ENCODE assay signal across 11 cellular contexts in genomic region chr18:79934311-79935097, GRCh38. TPM values are rescaled to one million over a fixed set of nuclear protein-coding genes. Genes with fewer than 3 reads are reported as not detected.
DNase-seq lines count a peak whose midpoint lies in the region; ATAC-seq, FAIRE-seq and TF ChIP-seq lines count a peak whose summit lies in the region.
"Had no signal": no experiment of that assay in that cellular context is flagged by ENCODE, and none has a peak within 500 bp of the region (broad histone marks: within the 10 kb centered on the region; RNA-seq: fewer than 3 reads in every experiment).

No MANE protein-coding gene starts in this region.

- ATAC-seq in Panc1: peak; percentile 79

- no peaks in the 10 kb centered on the region for H3K9me2 ChIP-seq in GM23248 (ENCODE audit: insufficient read depth)

- no peak overlapping the region for H2AFZ ChIP-seq in trophoblast cell (ENCODE audit: insufficient read depth, low read length, poor library complexity)
- H2AFZ ChIP-seq in GM23248: no peak overlapping the region

- H4K8ac ChIP-seq in trophoblast cell (ENCODE audit: low read depth, low read length): no peak overlapping the region

- H3K9ac ChIP-seq in trophoblast cell (ENCODE audit: low read length): no peak overlapping the region
- no peak overlapping the region for H3K9ac ChIP-seq in GM23248

- no peak overlapping the region for H2BK120ac ChIP-seq in trophoblast cell (ENCODE audit: insufficient read depth, low read length, poor library complexity)

- H3K4me1 ChIP-seq in Panc1 (ENCODE audit: control insufficient read depth, insufficient read depth, low read length) (0 out of 2 replicates have a peak, but pooled peaks cover 3% of the 10 kb centered on the region), trophoblast cell (ENCODE audit: control insufficient read depth in 1 of 2, insufficient read depth in 2 of 2, low read length in 2 of 2) (peaks cover 0 to 4% of the 10 kb centered on the region in 2 experiments), GM23248 (ENCODE audit: insufficient read depth) (peaks cover 3% of the 10 kb centered on the region; the same call in 1 of the 2 replicates)
- H3K4me1 ChIP-seq: ascending aorta had no signal

- no peak overlapping the region for H4K12ac ChIP-seq in trophoblast cell (ENCODE audit: low read depth, low read length)

- BruUV-seq in Panc1 (replicated peaks; lab: Mats Ljungman, UMichigan): no TSS peak

- in situ Hi-C loops in Panc1 (cut with HindIII; ENCODE audit: low pct_unique_long_range_greater_than_20kb, low sequenced_read_pairs): no loop called here
- in situ Hi-C loops in GM23248 (cut with MboI): no loop called here

- H3K27ac Mint-ChIP-seq in glutamatergic neuron (ENCODE audit: unreplicated experiment): peak overlapping the region; percentile 78

- WGBS in trophoblast cell (ENCODE audit: extremely low coverage, insufficient coverage, insufficient read length): no CpG with 5 or more reads among the region's 8 CpGs
- WGBS in GM23248 (ENCODE audit: low coverage in 1 of 2, low lambda C conversion rate in 2 of 2, missing lambda C conversion rate in 2 of 2), 2 experiments: 98% methylated on average over 8 of the region's 8 CpGs

- H3K9me3 ChIP-seq in Panc1 (ENCODE audit: control insufficient read depth, insufficient read depth, low read depth, low read length): peaks cover 45% of the 10 kb centered on the region
- H3K9me3 ChIP-seq in trophoblast cell (ENCODE audit: insufficient read depth, low read depth, low read length): peaks cover 2% of the 10 kb centered on the region
- H3K9me3 ChIP-seq in GM23248 (ENCODE audit: low read depth): peaks cover 10% of the 10 kb centered on the region

- CTCF ChIA-PET in Panc1 (lab: Charles Lee): no interaction called here

- H4K91ac ChIP-seq in trophoblast cell (ENCODE audit: low read depth, low read length): no peak overlapping the region

- H3K18ac ChIP-seq in trophoblast cell (ENCODE audit: low read length): no peak overlapping the region

- no peaks in the 10 kb centered on the region for H3K27me3 ChIP-seq in Panc1 (ENCODE audit: control insufficient read depth, insufficient read depth, low read length)
- no peaks in the 10 kb centered on the region for H3K27me3 ChIP-seq in trophoblast cell (ENCODE audit: insufficient read depth, low read length)
- no peaks in the 10 kb centered on the region for H3K27me3 ChIP-seq in GM23248 (replicated peaks; ENCODE audit: insufficient read depth)
- H3K27me3 ChIP-seq: ascending aorta, esophagus muscularis mucosa had no signal

- H3F3A ChIP-seq in GM23248 (ENCODE audit: insufficient read depth): peaks cover 16% of the 10 kb centered on the region; the same call in 1 of the 2 replicates

- H3K4me1 Mint-ChIP-seq in glutamatergic neuron (ENCODE audit: low read depth, unreplicated experiment): peaks cover 15% of the 10 kb centered on the region

- H3K36me3 Mint-ChIP-seq in glutamatergic neuron (ENCODE audit: unreplicated experiment): peaks cover 46% of the 10 kb centered on the region

- H3K4me3 Mint-ChIP-seq in glutamatergic neuron (ENCODE audit: unreplicated experiment): peak overlapping the region; percentile 37

- peaks cover 13% of the 10 kb centered on the region for H3K27me3 Mint-ChIP-seq in glutamatergic neuron (ENCODE audit: unreplicated experiment)

- no peak overlapping the region for H3K23ac ChIP-seq in trophoblast cell (ENCODE audit: low read length)

- H2AK5ac ChIP-seq in trophoblast cell (ENCODE audit: low read length): no peak overlapping the region

- no peak overlapping the region for H2BK5ac ChIP-seq in trophoblast cell (ENCODE audit: low read depth, low read length, poor library complexity)

- H3K36me3 ChIP-seq in Panc1 (ENCODE audit: control insufficient read depth, insufficient read depth, low read length) (no peaks in the 10 kb centered on the region), trophoblast cell (ENCODE audit: control insufficient read depth in 1 of 2, insufficient read depth in 2 of 2, low read length in 2 of 2) (peaks cover 2 to 4% of the 10 kb centered on the region in 2 experiments), GM23248 (ENCODE audit: low read depth) (peaks cover 30% of the 10 kb centered on the region)

- peaks cover 4% of the 10 kb centered on the region for H4K20me1 ChIP-seq in GM23248 (ENCODE audit: insufficient read depth)

- peaks cover 25% of the 10 kb centered on the region for H3K9me3 Mint-ChIP-seq in glutamatergic neuron (ENCODE audit: unreplicated experiment)

- no peaks in the 10 kb centered on the region for H3K79me2 ChIP-seq in trophoblast cell (ENCODE audit: control insufficient read depth, insufficient read depth, low read length, poor library complexity)
- H3K79me2 ChIP-seq in GM23248 (ENCODE audit: insufficient read depth): peaks cover 99% of the 10 kb centered on the region

- no peak overlapping the region for H3K4ac ChIP-seq in trophoblast cell (ENCODE audit: low read depth, low read length)

- intact Hi-C loops in Panc1 (cut with micrococcal nuclease; ENCODE audit: unreplicated experiment): no loop called here

- H3K4me2 ChIP-seq in trophoblast cell (ENCODE audit: low read length) (no peak overlapping the region), GM23248 (ENCODE audit: unreplicated experiment) (no peak overlapping the region)

- POLR2A ChIA-PET in Panc1 (lab: Charles Lee): no interaction called here

- H3K14ac ChIP-seq in trophoblast cell (ENCODE audit: low read length): no peak overlapping the region

- DNase-seq in ELF-1 (ENCODE audit: low read depth, low spot score): peak; percentile 90
- no peak for DNase-seq in Panc1 (ENCODE audit: low read depth, low spot score)
- DNase-seq in glutamatergic neuron: no peak
- DNase-seq in trophoblast cell: no peak
- DNase-seq in frontal cortex (ENCODE audit: low spot score in 2 of 2): no peak
- no peak for DNase-seq in globus pallidus (ENCODE audit: low spot score)
- DNase-seq in activated T-cell treated with anti-CD3 and anti-CD28 coated beads, Interleukin-2, amount 50 U/mL, for 1 hour: no peak
- no peak for DNase-seq in GM23248
- DNase-seq: SW 1271 had no signal

- TF ChIP-seq CTCF in Panc1 (IDR thresholded peaks at IDR 0.05) (no peak), glutamatergic neuron (IDR thresholded peaks at IDR 0.05; ENCODE audit: partially characterized antibody, unreplicated experiment) (peak; percentile 1)

- no peaks in the 10 kb centered on the region for H3K79me1 ChIP-seq in trophoblast cell (ENCODE audit: low read length)

- FAIRE-seq in frontal cortex (lab: Jason Lieb, UNC): no peak

- H3K4me3 ChIP-seq in Panc1 (ENCODE audit: low read depth in 2 of 2, low read length in 2 of 2) (no peak overlapping the region), trophoblast cell (ENCODE audit: low read depth, low read length) (peak overlapping the region; percentile 53), GM23248 (no peak overlapping the region)
- H3K4me3 ChIP-seq: ascending aorta, esophagus muscularis mucosa had no signal

- H3K27ac ChIP-seq in Panc1 (ENCODE audit: low read length) (no peak overlapping the region), trophoblast cell (ENCODE audit: low read depth, low read length) (no peak overlapping the region), GM23248 (no peak overlapping the region)
- H3K27ac ChIP-seq: ascending aorta, esophagus muscularis mucosa had no signal

- no peak overlapping the region for H2BK12ac ChIP-seq in trophoblast cell (ENCODE audit: low read length)

RNA-seq across cellular contexts. Expression of gene SLC66A2, which starts 16.9 kb away (rescaled TPM):
- total RNA-seq in Panc1 (2021; ENCODE audit: unreplicated experiment) (92.5 TPM), glutamatergic neuron (ENCODE audit: unreplicated experiment) (56.6 TPM), frontal cortex (29.8 TPM)
- polyA plus RNA-seq in Panc1 (2012; ENCODE audit: insufficient read length): 121 TPM
- 11.7 and 12.7 TPM in 2 replicates for polyA plus RNA-seq in trophoblast cell (2013)
- total RNA-seq in GM23248 (2014; rRNA removed; shearing (Covaris generic)): 67.0 and 85.5 TPM in 2 replicates
- polyA plus RNA-seq in GM23248 (2016; fragmentation: Nextera tagmentation; extraction: Ambion mirVana): 33.1 and 33.5 TPM in 2 replicates

RNA-seq across cellular contexts. Expression of gene HSBP1L1, which starts 29.9 kb away (rescaled TPM):
- total RNA-seq in Panc1 (2021; ENCODE audit: unreplicated experiment) (45.4 TPM), glutamatergic neuron (ENCODE audit: unreplicated experiment) (not detected), frontal cortex (0.82 TPM)
- 36.4 TPM for polyA plus RNA-seq in Panc1 (2012; ENCODE audit: insufficient read length)
- polyA plus RNA-seq in trophoblast cell (2013): 19.8 and 20.5 TPM in 2 replicates
- 6.8 and 17.8 TPM in 2 replicates for total RNA-seq in GM23248 (2014; rRNA removed; shearing (Covaris generic))
- polyA plus RNA-seq in GM23248 (2016; fragmentation: Nextera tagmentation; extraction: Ambion mirVana): 27.0 and 28.7 TPM in 2 replicates

RNA-seq across cellular contexts. Expression of gene TXNL4A, which starts 53.9 kb away (rescaled TPM):
- total RNA-seq in Panc1 (2021; ENCODE audit: unreplicated experiment) (416 TPM), glutamatergic neuron (ENCODE audit: unreplicated experiment) (104 TPM), frontal cortex (39.1 TPM)
- polyA plus RNA-seq in Panc1 (2012; ENCODE audit: insufficient read length): 387 TPM
- 82.5 and 87.8 TPM in 2 replicates for polyA plus RNA-seq in trophoblast cell (2013)
- total RNA-seq in GM23248 (2014; rRNA removed; shearing (Covaris generic)): 17.4 and 28.5 TPM in 2 replicates
- polyA plus RNA-seq in GM23248 (2016; fragmentation: Nextera tagmentation; extraction: Ambion mirVana): 192 and 195 TPM in 2 replicates
